8 cellular contexts compared by ENCODE assay signal in the genomic region with DNA sequence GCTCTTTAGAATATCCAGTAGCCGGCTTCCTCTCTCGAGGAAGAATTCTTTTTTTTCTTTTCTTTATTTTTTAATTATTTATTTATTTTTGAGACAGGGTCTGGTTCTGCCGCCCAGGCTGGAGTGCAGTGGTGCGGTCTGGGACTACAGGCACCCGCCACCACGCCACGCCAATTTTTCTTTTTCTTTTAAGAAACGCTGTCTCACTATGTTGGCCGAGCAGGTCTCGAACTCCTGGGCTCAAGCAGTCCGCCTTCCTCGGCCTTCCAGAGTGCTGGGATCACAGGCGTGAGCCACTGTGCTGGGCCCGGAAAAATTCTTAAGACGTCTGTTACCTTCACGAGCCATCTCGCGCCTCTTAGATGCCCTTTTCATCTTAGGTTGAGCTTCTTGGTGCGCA. TPM values are rescaled to one million over a fixed set of nuclear protein-coding genes. Genes with fewer than 3 reads are reported as not detected.
DNase-seq lines count a peak whose midpoint lies in the region; ATAC-seq and TF ChIP-seq lines count a peak whose summit lies in the region.

No MANE protein-coding gene starts in this region.

- peaks cover 14% of the 10 kb centered on the region for H3K27me3 Mint-ChIP-seq in CD4-positive, CD25-positive, alpha-beta regulatory T cell
- peaks cover 2% of the 10 kb centered on the region for H3K27me3 Mint-ChIP-seq in neural progenitor cell (ENCODE audit: insufficient read depth, low read depth)

- H3K36me3 ChIP-seq in CD4-positive, CD25-positive, alpha-beta regulatory T cell (ENCODE audit: control insufficient read depth, insufficient read depth, low read length): no peaks in the 10 kb centered on the region
- H3K36me3 ChIP-seq in OCI-LY1 (ENCODE audit: insufficient read depth, low read length) (no peaks in the 10 kb centered on the region), endocrine pancreas (ENCODE audit: control insufficient read depth, insufficient read depth, low read length) (no peaks in the 10 kb centered on the region), neural progenitor cell (no peaks in the 10 kb centered on the region)

- H3K27me3 ChIP-seq in CD4-positive, CD25-positive, alpha-beta regulatory T cell (ENCODE audit: control insufficient read depth, insufficient read depth, low read length): peaks cover 2% of the 10 kb centered on the region
- no peaks in the 10 kb centered on the region for H3K27me3 ChIP-seq in OCI-LY1 (ENCODE audit: insufficient read depth, low read length)
- no peaks in the 10 kb centered on the region for H3K27me3 ChIP-seq in endocrine pancreas (ENCODE audit: control insufficient read depth, insufficient read depth, low read length)
- no peaks in the 10 kb centered on the region for H3K27me3 ChIP-seq in neural progenitor cell

- no peaks in the 10 kb centered on the region for H3K9me3 ChIP-seq in CD4-positive, CD25-positive, alpha-beta regulatory T cell (ENCODE audit: control insufficient read depth in 2 of 2, low read length in 2 of 2)
- H3K9me3 ChIP-seq in OCI-LY1 (ENCODE audit: low read length) (no peaks in the 10 kb centered on the region), endocrine pancreas (ENCODE audit: control insufficient read depth, low read length) (no peaks in the 10 kb centered on the region), neural progenitor cell (ENCODE audit: low read depth) (no peaks in the 10 kb centered on the region)

- no peaks in the 10 kb centered on the region for H3K9me3 Mint-ChIP-seq in CD4-positive, CD25-positive, alpha-beta regulatory T cell
- no peaks in the 10 kb centered on the region for H3K9me3 Mint-ChIP-seq in neural progenitor cell

- H3K79me2 ChIP-seq in OCI-LY1 (ENCODE audit: insufficient read depth, low read length) (peaks cover 31% of the 10 kb centered on the region), neural progenitor cell (ENCODE audit: low read depth) (peaks cover 36% of the 10 kb centered on the region)

- no peak for TF ChIP-seq CTCF in OCI-LY1 (IDR thresholded peaks at IDR 0.05; ENCODE audit: low read length)
- no peak for TF ChIP-seq CTCF in neural progenitor cell (IDR thresholded peaks at IDR 0.05)
- no peak for TF ChIP-seq CTCF in GM20000 (IDR thresholded peaks at IDR 0.05; ENCODE audit: extremely low read depth, missing control alignments)

- H3K9ac ChIP-seq in OCI-LY1 (ENCODE audit: low read length) (peak overlapping the region; percentile 53; the same call in 1 of the 2 replicates), endocrine pancreas (ENCODE audit: control insufficient read depth, insufficient read depth, low read length) (no peak overlapping the region), neural progenitor cell (no peak overlapping the region)

- no peak for DNase-seq in CD4-positive, CD25-positive, alpha-beta regulatory T cell
- no peak for DNase-seq in neural progenitor cell (ENCODE audit: low spot score)
- DNase-seq in CD1c-positive myeloid dendritic cell (ENCODE audit: extremely low spot score): no peak
- DNase-seq in GM20000 (ENCODE audit: low spot score): no peak
- DNase-seq in activated gamma-delta T cell treated with Interleukin-2 at 50 U/mL for 16 hours: no peak

- peak overlapping the region; percentile 68 for H3K4me3 ChIP-seq in CD4-positive, CD25-positive, alpha-beta regulatory T cell (ENCODE audit: low read depth, low read length)
- H3K4me3 ChIP-seq in OCI-LY1 (ENCODE audit: low read depth, low read length, poor library complexity, severe bottlenecking): peak overlapping the region; percentile 82
- H3K4me3 ChIP-seq in endocrine pancreas (ENCODE audit: control insufficient read depth, insufficient read depth, low read length): peak overlapping the region; percentile 24
- H3K4me3 ChIP-seq in neural progenitor cell: peak overlapping the region; percentile 61

- no peaks in the 10 kb centered on the region for H3K9me2 ChIP-seq in OCI-LY1 (ENCODE audit: low read depth, low read length)

- ATAC-seq in CD4-positive, CD25-positive, alpha-beta regulatory T cell (ENCODE audit: low read depth in 2 of 2): no peak
- no peak for ATAC-seq in GM19467 (IDR thresholded peaks at IDR 0.05; ENCODE audit: unreplicated experiment)

- no peaks in the 10 kb centered on the region for H4K20me1 ChIP-seq in OCI-LY1 (ENCODE audit: insufficient read depth, low read length)
- H4K20me1 ChIP-seq in neural progenitor cell (ENCODE audit: low read depth): peaks cover 18% of the 10 kb centered on the region

- H3F3A ChIP-seq in OCI-LY1 (ENCODE audit: insufficient read depth, low read length) (no peaks in the 10 kb centered on the region), neural progenitor cell (ENCODE audit: low read depth) (peaks cover 7% of the 10 kb centered on the region)

- H3K4me1 ChIP-seq in CD4-positive, CD25-positive, alpha-beta regulatory T cell (ENCODE audit: control insufficient read depth, insufficient read depth, low read length, poor library complexity, severe bottlenecking): peaks cover 34% of the 10 kb centered on the region
- H3K4me1 ChIP-seq in OCI-LY1 (ENCODE audit: insufficient read depth, low read length, severe bottlenecking) (peaks cover 40% of the 10 kb centered on the region), endocrine pancreas (ENCODE audit: control insufficient read depth, insufficient read depth, low read length) (peaks cover 11% of the 10 kb centered on the region), neural progenitor cell (peaks cover 13% of the 10 kb centered on the region)

- H3K4me2 ChIP-seq in OCI-LY1 (ENCODE audit: low read length) (peak overlapping the region; percentile 64), neural progenitor cell (peak overlapping the region; percentile 86)

- peak overlapping the region in 2 of 3 donors; percentile 76 to 89 for H3K27ac Mint-ChIP-seq in CD4-positive, CD25-positive, alpha-beta regulatory T cell
- H3K27ac Mint-ChIP-seq in neural progenitor cell: peak overlapping the region; percentile 88

- H3K36me3 Mint-ChIP-seq in CD4-positive, CD25-positive, alpha-beta regulatory T cell: no peaks in the 10 kb centered on the region
- H3K36me3 Mint-ChIP-seq in neural progenitor cell: peaks cover 2% of the 10 kb centered on the region

- H2AFZ ChIP-seq in OCI-LY1 (ENCODE audit: low read length) (no peak overlapping the region), neural progenitor cell (replicated peaks) (peak overlapping the region; percentile 96)

- peak overlapping the region; percentile 93 for H3K27ac ChIP-seq in CD4-positive, CD25-positive, alpha-beta regulatory T cell (ENCODE audit: insufficient read depth, low read length, poor library complexity, severe bottlenecking)
- H3K27ac ChIP-seq in OCI-LY1 (ENCODE audit: low read depth, low read length, poor library complexity, severe bottlenecking) (no peak overlapping the region), neural progenitor cell (no peak overlapping the region)

- peaks cover 21 to 36% (median 30%) of the 10 kb centered on the region in 4 donors for H3K4me1 Mint-ChIP-seq in CD4-positive, CD25-positive, alpha-beta regulatory T cell
- peaks cover 26% of the 10 kb centered on the region for H3K4me1 Mint-ChIP-seq in neural progenitor cell

- peak overlapping the region; percentile 83 to 95 (median 88) for H3K4me3 Mint-ChIP-seq in CD4-positive, CD25-positive, alpha-beta regulatory T cell
- peak overlapping the region; percentile 90 for H3K4me3 Mint-ChIP-seq in neural progenitor cell

RNA-seq across cellular contexts. Expression of a gene that starts 0.9 kb away (rescaled TPM):
- total RNA-seq in CD4-positive, CD25-positive, alpha-beta regulatory T cell: 34.1 TPM
- 1 to 10 TPM; 6.7 to 8.4 (median 7.7) TPM for polyA plus RNA-seq in CD4-positive, CD25-positive, alpha-beta regulatory T cell
- 25.4 and 59.4 TPM in 2 replicates for total RNA-seq in neural progenitor cell (ENCODE audit: low replicate concordance)

Comparison
In these comparisons a context has a peak if more than half of its experiments do, and no peak if none do; other contexts are left out.
1. H3K4me3 ChIP-seq: peak in every context shown above with its lines; median percentile 82 in OCI-LY1; 68 in CD4-positive, CD25-positive, alpha-beta regulatory T cell; 61 in neural progenitor cell; 24 in endocrine pancreas.